ENCODE assay signal across 11 cellular contexts in genomic region chr12:115922952-115923564, GRCh38.
DNase-seq lines count a peak whose midpoint lies in the region; ATAC-seq and TF ChIP-seq lines count a peak whose summit lies in the region.
"Had no signal": no experiment of that assay in that cellular context is flagged by ENCODE, and none has a peak within 500 bp of the region (broad histone marks: within the 10 kb centered on the region; RNA-seq: fewer than 3 reads in every experiment).

No MANE protein-coding gene starts in this region.

- no peaks in the 10 kb centered on the region for H3K9me3 ChIP-seq in SU-DHL-6 (ENCODE audit: insufficient read depth, low read length)

- H3K27me3 ChIP-seq in SU-DHL-6 (ENCODE audit: low read length), result no peaks in the 10 kb centered on the region

- ATAC-seq in GM21360 (IDR thresholded peaks at IDR 0.05; ENCODE audit: unreplicated experiment) (no peak), GM19351 (IDR thresholded peaks at IDR 0.05; ENCODE audit: unreplicated experiment) (no peak)

- DNase-seq in EL, result peak; percentile 11
- peak; percentile 35 for DNase-seq in HuH-7.5 (ENCODE audit: low spot score)
- peak; percentile 16 for DNase-seq in iris pigment epithelial cell (ENCODE audit: low read depth)
- no peak for DNase-seq in stimulated activated CD4-positive, alpha-beta T cell treated with anti-CD3 and anti-CD28 coated beads, Interleukin-15, amount 100 ng/mL, for 24 hours
- DNase-seq in NCI-H2227 treated with DMSO at 0.1 percent for 48 hours (lab: John Stamatoyannopoulos, UW), result no peak
- DNase-seq: NCI-H2029, spleen had no signal

- no peaks in the 10 kb centered on the region for H3K36me3 ChIP-seq in SU-DHL-6 (ENCODE audit: low read length)
- H3K36me3 ChIP-seq: spleen, thoracic aorta had no signal

- H3K4me2 ChIP-seq in SU-DHL-6 (ENCODE audit: low read depth, low read length, poor library complexity, severe bottlenecking), result no peak overlapping the region

- no peaks in the 10 kb centered on the region for H3F3A ChIP-seq in SU-DHL-6 (ENCODE audit: insufficient read depth)

- no peaks in the 10 kb centered on the region for H4K20me1 ChIP-seq in SU-DHL-6 (ENCODE audit: low read depth, low read length)

- H3K79me2 ChIP-seq in SU-DHL-6 (ENCODE audit: insufficient read depth, low read length), result no peaks in the 10 kb centered on the region

- no peak overlapping the region for H2AFZ ChIP-seq in SU-DHL-6 (ENCODE audit: low read depth, low read length, severe bottlenecking)

- peak; percentile 48 for TF ChIP-seq CTCF in SU-DHL-6 (IDR thresholded peaks at IDR 0.05; ENCODE audit: insufficient read depth, low read length, poor library complexity, severe bottlenecking)

- no peaks in the 10 kb centered on the region for H3K9me2 ChIP-seq in SU-DHL-6 (replicated peaks; ENCODE audit: insufficient read depth, low read length)

- H3K27ac ChIP-seq in SU-DHL-6 (ENCODE audit: low read depth, low read length), result no peak overlapping the region
- H3K27ac ChIP-seq: spleen, thoracic aorta had no signal

- H3K4me3 ChIP-seq in SU-DHL-6 (ENCODE audit: insufficient read depth, low read length, poor library complexity, severe bottlenecking), result no peak overlapping the region
- H3K4me3 ChIP-seq: spleen, thoracic aorta had no signal

- no peak overlapping the region for H3K9ac ChIP-seq in SU-DHL-6 (ENCODE audit: low read length)

Comparison
In these comparisons a context has a peak if more than half of its experiments do, and no peak if none do; other contexts are left out.
1. DNase-seq: peak in EL (single experiment), HuH-7.5 (single experiment) and iris pigment epithelial cell (single experiment); none in stimulated activated CD4-positive, alpha-beta T cell treated with anti-CD3 and anti-CD28 coated beads, Interleukin-15, amount 100 ng/mL, for 24 hours (single experiment) and NCI-H2227 treated with DMSO at 0.1 percent for 48 hours (single experiment).